In the genomic region with DNA sequence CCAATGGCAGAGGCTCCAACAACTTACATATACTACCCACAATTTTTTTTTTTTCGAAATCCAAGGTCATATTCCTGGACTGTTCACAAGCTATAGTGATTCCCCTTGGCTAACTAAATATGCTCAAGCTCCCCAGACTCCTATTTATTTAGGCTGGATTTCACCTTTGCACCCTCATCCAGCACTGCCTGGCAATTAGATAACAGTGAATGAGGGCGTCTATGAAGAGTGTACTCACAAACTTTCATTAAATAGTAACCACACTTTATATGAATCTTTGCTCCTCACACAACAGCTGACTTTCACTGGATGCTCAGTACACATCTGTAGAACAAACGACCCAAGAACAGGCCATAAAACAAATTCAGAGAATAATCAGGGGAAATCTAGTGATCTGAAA, we compare ENCODE assay signal across 9 cellular contexts. TPM values are rescaled to one million over a fixed set of nuclear protein-coding genes. Genes with fewer than 3 reads are reported as not detected.
"Had no signal": no experiment of that assay in that cellular context is flagged by ENCODE, and none has a peak within 500 bp of the region (broad histone marks: within the 10 kb centered on the region; RNA-seq: fewer than 3 reads in every experiment).

No MANE protein-coding gene starts in this region.

- H2AFZ ChIP-seq: GM23248 had no signal

- FAIRE-seq: K562 had no signal

- H3K36me3 ChIP-seq: HAP-1 had no signal

- ATAC-seq: HCT116, K562 had no signal

- H3K4me3 Mint-ChIP-seq: HFFc6 had no signal

- H3K4me1 ChIP-seq: HAP-1 had no signal

- H3K27ac ChIP-seq: GM23248, HL-60 had no signal

- H3K4me3 ChIP-seq: GM23248, HAP-1, K562 had no signal

- H3K9me3 ChIP-seq: HAP-1 had no signal

- DNase-seq: GM23248, GOT3, H7, HFFc6, IMR-90 had no signal

RNA-seq across cellular contexts. Expression of a gene that starts 51.6 kb away (rescaled TPM):
- total RNA-seq: GM23248, K562 had no signal
- polyA plus RNA-seq: GM23248, K562 had no signal
